9 cellular contexts compared by ENCODE assay signal in genomic region chr10:113093188-113094113, GRCh38.
DNase-seq lines count a peak whose midpoint lies in the region; ATAC-seq and TF ChIP-seq lines count a peak whose summit lies in the region.
"Had no signal": no experiment of that assay in that cellular context is flagged by ENCODE, and none has a peak within 500 bp of the region (broad histone marks: within the 10 kb centered on the region; RNA-seq: fewer than 3 reads in every experiment).

No MANE protein-coding gene starts in this region.

- no peaks in the 10 kb centered on the region for H3K27me3 Mint-ChIP-seq in Calu3 (ENCODE audit: unreplicated experiment)

- H4K5ac ChIP-seq in mesendoderm (ENCODE audit: low read length) = no peak overlapping the region

- no peak for TF ChIP-seq POLR2A in right lobe of liver (IDR thresholded peaks at IDR 0.05)

- CTCF ChIA-PET in Calu3 (lab: Charles Lee) = interaction anchor here (0.5 to 0.6 kb wide), 2 partner anchors 143 to 210 kb away, joined by 3 to 11 read pairs; partner anchors contain the start of gene TCF7L2

- peak overlapping the region; percentile 92 for H3K27ac Mint-ChIP-seq in Calu3 (ENCODE audit: unreplicated experiment)

- WGBS in right lobe of liver (ENCODE audit: insufficient coverage, low coverage, low lambda C conversion rate, missing lambda C conversion rate) = 58% methylated on average over 10 of the region's 10 CpGs
- WGBS in mesendoderm (ENCODE audit: extremely low coverage, insufficient coverage, low lambda C conversion rate) = no CpG with 5 or more reads among the region's 10 CpGs

- H3K36me3 Mint-ChIP-seq in Calu3 (ENCODE audit: insufficient read depth, unreplicated experiment) = peaks cover 61% of the 10 kb centered on the region

- H3K9me3 Mint-ChIP-seq in Calu3 (ENCODE audit: low read depth, unreplicated experiment) = no peaks in the 10 kb centered on the region

- peaks cover 5% of the 10 kb centered on the region for H3K79me1 ChIP-seq in mesendoderm (ENCODE audit: low read length)

- TF ChIP-seq CTCF in Calu3 (IDR thresholded peaks at IDR 0.05; ENCODE audit: unreplicated experiment) = no peak
- TF ChIP-seq CTCF in right lobe of liver (IDR thresholded peaks at IDR 0.05) = no peak

- peak overlapping the region; percentile 27 for H3K4me3 Mint-ChIP-seq in Calu3 (ENCODE audit: low read depth, unreplicated experiment)

- peaks cover 2% of the 10 kb centered on the region for H3K79me2 ChIP-seq in mesendoderm (ENCODE audit: control insufficient read depth, insufficient read depth, low read length)

- peak; percentile 43 for DNase-seq in Calu3
- DNase-seq in UCSD-AML1 (lab: John Stamatoyannopoulos, UW; ENCODE audit: unreplicated experiment) = peak; percentile 39
- DNase-seq in right lobe of liver = peak in 1 of 3 donors; percentile 34
- no peak for DNase-seq in KG1 (lab: John Stamatoyannopoulos, UW)
- no peak for DNase-seq in amygdala (lab: John Stamatoyannopoulos, UW)
- no peak for DNase-seq in mesendoderm
- DNase-seq in midbrain (lab: John Stamatoyannopoulos, UW) = no peak

- H2BK5ac ChIP-seq in mesendoderm (ENCODE audit: low read length) = no peak overlapping the region

- H3K9ac ChIP-seq in mesendoderm (ENCODE audit: low read length) = no peak overlapping the region

- H3K4me3 ChIP-seq in right lobe of liver = no peak overlapping the region
- no peak overlapping the region for H3K4me3 ChIP-seq in mesendoderm (ENCODE audit: low read length)

- no peak overlapping the region for H3K23ac ChIP-seq in mesendoderm (ENCODE audit: low read length)

- H3K4me2 ChIP-seq in mesendoderm (ENCODE audit: low read length) = no peak overlapping the region

- H2BK15ac ChIP-seq in mesendoderm (replicated peaks; ENCODE audit: low read depth) = no peak overlapping the region

- no peak overlapping the region for H2BK120ac ChIP-seq in mesendoderm (ENCODE audit: low read depth, low read length)

- no peaks in the 10 kb centered on the region for H3K4me1 ChIP-seq in right lobe of liver
- H3K4me1 ChIP-seq in mesendoderm (ENCODE audit: control insufficient read depth, low read depth, low read length) = peaks cover 9% of the 10 kb centered on the region

- H2AK5ac ChIP-seq in mesendoderm (ENCODE audit: low read length) = no peak overlapping the region

- intact Hi-C loops in Calu3 (cut with micrococcal nuclease; ENCODE audit: unreplicated experiment) = no loop called here
- intact Hi-C loops in right lobe of liver (cut with DNase I) = no loop called here

- H4K8ac ChIP-seq in mesendoderm (ENCODE audit: low read depth, low read length) = no peak overlapping the region

- peaks cover 53% of the 10 kb centered on the region for H3K4me1 Mint-ChIP-seq in Calu3 (ENCODE audit: low read depth, unreplicated experiment)

- no peak overlapping the region for H3K18ac ChIP-seq in mesendoderm (ENCODE audit: low read length)

- H3K27ac ChIP-seq in right lobe of liver (peak overlapping the region in 1 of 3 donors; percentile 58), mesendoderm (ENCODE audit: low read depth, low read length) (no peak overlapping the region)
- H3K27ac ChIP-seq: neutrophil had no signal

- no peaks in the 10 kb centered on the region for H3K9me3 ChIP-seq in right lobe of liver
- H3K9me3 ChIP-seq: neutrophil had no signal

- H3K56ac ChIP-seq in mesendoderm (ENCODE audit: low read length) = no peak overlapping the region

- no TSS peak for BruUV-seq in Calu3 (replicated peaks; lab: Mats Ljungman, UMichigan)

- H3K4ac ChIP-seq in mesendoderm (ENCODE audit: low read depth, low read length) = no peak overlapping the region

- ATAC-seq in HG02610 (IDR thresholded peaks at IDR 0.05; ENCODE audit: unreplicated experiment) (peak; percentile 61), right lobe of liver (peak in 3 of 4 donors; percentile 24 to 81 (median 31))

- H3K36me3 ChIP-seq in right lobe of liver (peaks cover 0 to 4% (median 3%) of the 10 kb centered on the region in 4 donors), mesendoderm (ENCODE audit: control insufficient read depth, insufficient read depth, low read length) (no peaks in the 10 kb centered on the region)
- H3K36me3 ChIP-seq: neutrophil had no signal

- H3K27me3 ChIP-seq in right lobe of liver = no peaks in the 10 kb centered on the region
- no peaks in the 10 kb centered on the region for H3K27me3 ChIP-seq in mesendoderm (ENCODE audit: insufficient read depth, low read length, poor library complexity)
- H3K27me3 ChIP-seq: neutrophil had no signal

Comparison
In these comparisons a context has a peak if more than half of its experiments do, and no peak if none do; other contexts are left out.
1. DNase-seq: peak in Calu3 (single experiment) and UCSD-AML1 (single experiment); none in KG1 (single experiment), amygdala (0 of 56), mesendoderm (single experiment) and midbrain (single experiment).